Comparison of ENCODE assay signal across 23 cellular contexts in genomic region chr4:81922271-81922775, GRCh38.
"Had no signal": no experiment of that assay in that cellular context is flagged by ENCODE, and none has a peak within 500 bp of the region (broad histone marks: within the 10 kb centered on the region; RNA-seq: fewer than 3 reads in every experiment).

No MANE protein-coding gene starts in this region.

- H3K4me1 ChIP-seq: upper lobe of right lung had no signal

- H3K27me3 ChIP-seq: neutrophil, ovary, upper lobe of right lung had no signal

- H3K36me3 ChIP-seq: neutrophil, ovary, upper lobe of right lung had no signal

- DNase-seq: activated CD4-positive, alpha-beta memory T cell treated with anti-CD3 and anti-CD28 coated beads, Interleukin-2, amount 10 ng/mL, durations not matched to agents 7 days and 5 days; activated CD4-positive, alpha-beta T cell treated with anti-CD3 and anti-CD28 coated beads, Interleukin-2, amount 10 ng/mL, durations not matched to agents 7 days and 5 days; activated CD4-positive, CD25-positive, alpha-beta regulatory T cell treated with anti-CD3 and anti-CD28 coated beads, Interleukin-2, amount 50 U/mL, for 72 hours; activated CD8-positive, alpha-beta memory T cell treated with anti-CD3 and anti-CD28 coated beads, Interleukin-2, amount 50 U/mL, for 48 hours; activated gamma-delta T cell treated with Interleukin-2 at 50 U/mL for 16 hours; activated naive CD4-positive, alpha-beta T cell treated with anti-CD3 and anti-CD28 coated beads, Interleukin-2, amount 50 U/mL, for 16 hours; activated T-cell treated with anti-CD3 and anti-CD28 coated beads, Interleukin-2, amount 50 U/mL, for 24 hours; amniotic stem cell; central memory CD4-positive, alpha-beta T cell; foreskin fibroblast; mammary epithelial cell; naive B cell; nephron progenitor cell; ovary; stimulated activated CD4-positive, alpha-beta T cell treated with anti-CD3 and anti-CD28 coated beads, Interleukin-12 subunit alpha, Interleukin-12 subunit beta, amount 100 ng/mL, for 4 hours; stimulated activated CD4-positive, alpha-beta T cell treated with anti-CD3 and anti-CD28 coated beads, Interleukin-4, amount 100 ng/mL, for 1 hour; stimulated activated naive CD8-positive, alpha-beta T cell treated with anti-CD3 and anti-CD28 coated beads, Interleukin-15, amount 100 ng/mL, for 72 hours; substantia nigra; T-helper 2 cell; upper lobe of right lung had no signal

- H3K4me3 ChIP-seq: ovary, skin epidermis, upper lobe of right lung had no signal

- H3K9me3 ChIP-seq: neutrophil, ovary, upper lobe of right lung had no signal

- ATAC-seq: esophagus mucosa, upper lobe of right lung had no signal
